20 cellular contexts compared by ENCODE assay signal in genomic region chr7:49635800-49636199, GRCh38.
DNase-seq lines count a peak whose midpoint lies in the region; ATAC-seq, FAIRE-seq and TF ChIP-seq lines count a peak whose summit lies in the region.
"Had no signal": no experiment of that assay in that cellular context is flagged by ENCODE, and none has a peak within 500 bp of the region (broad histone marks: within the 10 kb centered on the region; RNA-seq: fewer than 3 reads in every experiment).

No MANE protein-coding gene starts in this region.

- in situ Hi-C loops in ACHN (cut with HindIII; ENCODE audit: low pct_ligation_motif_present, low pct_unique_long_range_greater_than_20kb, low sequenced_read_pairs): no loop called here
- in situ Hi-C loops in SK-MEL-5 (cut with HindIII; ENCODE audit: low pct_unique_long_range_greater_than_20kb, low sequenced_read_pairs): no loop called here

- ATAC-seq in HG02885 (IDR thresholded peaks at IDR 0.05; ENCODE audit: poor library complexity, unreplicated experiment): no peak
- ATAC-seq: activated CD8-positive, alpha-beta memory T cell treated with anti-CD3 and anti-CD28 coated beads, Interleukin-2, amount 10 ng/mL, durations not matched to agents 7 days and 5 days; natural killer cell had no signal

- DNase-seq in ACHN: peak; percentile 28
- DNase-seq in GM12865 (ENCODE audit: low read depth): peak; percentile 24
- peak; percentile 15 for DNase-seq in HT-29 (ENCODE audit: low spot score)
- DNase-seq in SK-MEL-5 (ENCODE audit: low read depth, low spot score): peak; percentile 56
- DNase-seq in mucosa of gallbladder (ENCODE audit: low spot score): no peak
- no peak for DNase-seq in NK-92 (lab: John Stamatoyannopoulos, UW; ENCODE audit: unreplicated experiment)
- DNase-seq in D721Med (ENCODE audit: insufficient read length, low spot score): no peak
- DNase-seq: activated CD8-positive, alpha-beta memory T cell treated with anti-CD3 and anti-CD28 coated beads, Interleukin-2, amount 10 ng/mL, durations not matched to agents 7 days and 5 days; caudate nucleus; head of caudate nucleus; natural killer cell; NCI-H1105; stimulated activated CD4-positive, alpha-beta T cell treated with anti-CD3 and anti-CD28 coated beads, Interleukin-4, amount 100 ng/mL, for 24 hours had no signal

- TF ChIP-seq CTCF in GM12865 (IDR thresholded peaks at IDR 0.05; ENCODE audit: insufficient read depth, low read depth, low read length, missing control alignments) (no peak), D721Med (IDR thresholded peaks at IDR 0.05; ENCODE audit: insufficient read depth, missing control alignments) (no peak)

- H3K4me3 ChIP-seq in GM12865 (ENCODE audit: low read depth, low read length): no peak overlapping the region
- H3K4me3 ChIP-seq: prostate gland, SJCRH30, skin epidermis, suprapubic skin had no signal

- FAIRE-seq in D721Med (lab: Jason Lieb, UNC): no peak
- FAIRE-seq: G401.6, islet of Langerhans had no signal

Comparison
In these comparisons a context has a peak if more than half of its experiments do, and no peak if none do; other contexts are left out.
1. DNase-seq: peak in ACHN (single experiment), GM12865 (single experiment), HT-29 (single experiment) and SK-MEL-5 (single experiment); none in mucosa of gallbladder (single experiment), NK-92 (single experiment) and D721Med (single experiment).